Comparison of ENCODE assay signal across 14 cellular contexts in genomic region chr2:241188386-241189092, GRCh38. TPM values are rescaled to one million over a fixed set of nuclear protein-coding genes. Genes with fewer than 3 reads are reported as not detected.
DNase-seq lines count a peak whose midpoint lies in the region; ATAC-seq, FAIRE-seq and TF ChIP-seq lines count a peak whose summit lies in the region.
"Had no signal": no experiment of that assay in that cellular context is flagged by ENCODE, and none has a peak within 500 bp of the region (broad histone marks: within the 10 kb centered on the region; RNA-seq: fewer than 3 reads in every experiment).

A gene with protein sequence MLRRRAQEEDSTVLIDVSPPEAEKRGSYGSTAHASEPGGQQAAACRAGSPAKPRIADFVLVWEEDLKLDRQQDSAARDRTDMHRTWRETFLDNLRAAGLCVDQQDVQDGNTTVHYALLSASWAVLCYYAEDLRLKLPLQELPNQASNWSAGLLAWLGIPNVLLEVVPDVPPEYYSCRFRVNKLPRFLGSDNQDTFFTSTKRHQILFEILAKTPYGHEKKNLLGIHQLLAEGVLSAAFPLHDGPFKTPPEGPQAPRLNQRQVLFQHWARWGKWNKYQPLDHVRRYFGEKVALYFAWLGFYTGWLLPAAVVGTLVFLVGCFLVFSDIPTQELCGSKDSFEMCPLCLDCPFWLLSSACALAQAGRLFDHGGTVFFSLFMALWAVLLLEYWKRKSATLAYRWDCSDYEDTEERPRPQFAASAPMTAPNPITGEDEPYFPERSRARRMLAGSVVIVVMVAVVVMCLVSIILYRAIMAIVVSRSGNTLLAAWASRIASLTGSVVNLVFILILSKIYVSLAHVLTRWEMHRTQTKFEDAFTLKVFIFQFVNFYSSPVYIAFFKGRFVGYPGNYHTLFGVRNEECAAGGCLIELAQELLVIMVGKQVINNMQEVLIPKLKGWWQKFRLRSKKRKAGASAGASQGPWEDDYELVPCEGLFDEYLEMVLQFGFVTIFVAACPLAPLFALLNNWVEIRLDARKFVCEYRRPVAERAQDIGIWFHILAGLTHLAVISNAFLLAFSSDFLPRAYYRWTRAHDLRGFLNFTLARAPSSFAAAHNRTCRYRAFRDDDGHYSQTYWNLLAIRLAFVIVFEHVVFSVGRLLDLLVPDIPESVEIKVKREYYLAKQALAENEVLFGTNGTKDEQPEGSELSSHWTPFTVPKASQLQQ (plus strand): TSS chr2:241188677. CDS start chr2:241190064, 1,387 bp downstream.

- CTCF ChIA-PET in Calu3 (lab: Charles Lee): no interaction called here
- CTCF ChIA-PET in GM12878 (lab: Yijun Ruan, JAX): no interaction called here

- no peak within 1 kb of the TSS for H3K4me3 Mint-ChIP-seq in Calu3 (ENCODE audit: low read depth, unreplicated experiment)
- H3K4me3 Mint-ChIP-seq: nephron progenitor cell; stimulated activated naive CD8-positive, alpha-beta T cell treated with anti-CD3 and anti-CD28 coated beads, Interleukin-15, Interleukin-2, amounts not matched to agents 100 ng/mL and 50 ng/mL, for 24 hours had no signal

- H3K4me1 ChIP-seq in GM12878 (ENCODE audit: control insufficient read depth, insufficient read depth, low read length) (no peaks in the 10 kb centered on the region), mucosa of rectum (ENCODE audit: control insufficient read depth in 2 of 2, insufficient read depth in 2 of 2, low read length in 2 of 2) (peaks cover 5 to 6% of the 10 kb centered on the region in 2 donors)
- H3K4me1 ChIP-seq: sigmoid colon had no signal

- H3K4me3 ChIP-seq in GM12878: no peak within 1 kb of the TSS
- peak within 1 kb of the TSS; percentile 57 to 60 for H3K4me3 ChIP-seq in mucosa of rectum (ENCODE audit: low read length in 2 of 2)
- H3K4me3 ChIP-seq: sigmoid colon had no signal

- no peak within 1 kb of the TSS for H2AFZ ChIP-seq in GM12878 (ENCODE audit: control insufficient read depth, low read depth, low read length)

- no peaks in the 10 kb centered on the region for H3K4me1 Mint-ChIP-seq in Calu3 (ENCODE audit: low read depth, unreplicated experiment)

- peaks cover 54% of the 10 kb centered on the region for H3K27me3 Mint-ChIP-seq in Calu3 (ENCODE audit: unreplicated experiment)
- H3K27me3 Mint-ChIP-seq: stimulated activated naive CD8-positive, alpha-beta T cell treated with anti-CD3 and anti-CD28 coated beads, Interleukin-15, Interleukin-2, amounts not matched to agents 100 ng/mL and 50 ng/mL, for 24 hours had no signal

- H3K27ac Mint-ChIP-seq in Calu3 (ENCODE audit: unreplicated experiment): no peak within 1 kb of the TSS
- H3K27ac Mint-ChIP-seq: activated naive CD4-positive, alpha-beta T cell treated with anti-CD3 and anti-CD28 coated beads, Interleukin-2, amount 50 U/mL, for 72 hours; nephron progenitor cell; stimulated activated naive CD8-positive, alpha-beta T cell treated with anti-CD3 and anti-CD28 coated beads, Interleukin-15, Interleukin-2, amounts not matched to agents 100 ng/mL and 50 ng/mL, for 24 hours had no signal

- no peak for FAIRE-seq in GM12878 (lab: Jason Lieb, UNC)

- H3K79me2 ChIP-seq in GM12878 (ENCODE audit: control insufficient read depth, insufficient read depth, low read length): no peaks in the 10 kb centered on the region

- POLR2A ChIA-PET in GM12878 (lab: Charles Lee): no interaction called here

- H4K20me1 ChIP-seq in GM12878 (ENCODE audit: control insufficient read depth, insufficient read depth): no peaks in the 10 kb centered on the region

- intact Hi-C loops in Calu3 (cut with micrococcal nuclease; ENCODE audit: unreplicated experiment): no loop called here
- intact Hi-C loops in GM12878 (cut with micrococcal nuclease; ENCODE audit: unreplicated experiment): no loop called here

- TF ChIP-seq POLR2A in GM12878 (IDR thresholded peaks at IDR 0.05; ENCODE audit: low read depth, low read length): no peak

- 4% methylated on average over 21 of the region's 21 CpGs for WGBS in GM12878 (ENCODE audit: insufficient coverage, insufficient replicate concordance, low lambda C conversion rate, missing lambda C conversion rate)

- H3K27me3 ChIP-seq in GM12878 (replicated peaks in 1 of 2; ENCODE audit: control insufficient read depth in 2 of 2, insufficient read depth in 2 of 2, low read length in 1 of 2) (no peaks in the 10 kb centered on the region), mucosa of rectum (ENCODE audit: control insufficient read depth in 2 of 2, insufficient read depth in 2 of 2, low read length in 2 of 2) (no peaks in the 10 kb centered on the region)
- H3K27me3 ChIP-seq: sigmoid colon had no signal

- H3K36me3 Mint-ChIP-seq in Calu3 (ENCODE audit: insufficient read depth, unreplicated experiment): peaks cover 9% of the 10 kb centered on the region
- H3K36me3 Mint-ChIP-seq: activated naive CD4-positive, alpha-beta T cell treated with anti-CD3 and anti-CD28 coated beads, Interleukin-2, amount 50 U/mL, for 72 hours had no signal

- SMC1A ChIA-PET in GM12878 (lab: Charles Lee; ENCODE audit: uncharacterized antibody, unreplicated experiment): no interaction called here

- H3K36me3 ChIP-seq in GM12878 (ENCODE audit: control insufficient read depth in 2 of 2, insufficient read depth in 2 of 2, low read length in 1 of 2) (no peaks in the 10 kb centered on the region), mucosa of rectum (ENCODE audit: control insufficient read depth in 2 of 2, insufficient read depth in 2 of 2, low read length in 2 of 2) (peaks cover 0 to 1% of the 10 kb centered on the region in 2 donors)

- TF ChIP-seq EP300 in GM12878 (IDR thresholded peaks at IDR 0.05; ENCODE audit: borderline replicate concordance in 1 of 2, control insufficient read depth in 1 of 2, low read depth in 2 of 2, low read length in 2 of 2): no peak

- TF ChIP-seq CTCF in Calu3 (IDR thresholded peaks at IDR 0.05; ENCODE audit: unreplicated experiment) (no peak), GM12878 (IDR thresholded peaks at IDR 0.05 in 2 of 3, conservative IDR thresholded peaks at IDR 0.05 in 1 of 3; ENCODE audit: control insufficient read depth in 2 of 3, extremely low read depth in 1 of 3, insufficient read depth in 1 of 3, low read depth in 3 of 3, low read length in 3 of 3) (no peak)

- RAD21 ChIA-PET in GM12878 (lab: Charles Lee; ENCODE audit: unreplicated experiment): no interaction called here

- ATAC-seq in GM12878: peak; percentile 50
- no peak for ATAC-seq in GM18517 (IDR thresholded peaks at IDR 0.05; ENCODE audit: unreplicated experiment)
- ATAC-seq in GM18502 (IDR thresholded peaks at IDR 0.05; ENCODE audit: poor library complexity, unreplicated experiment): no peak

- no peak for TF ChIP-seq RAD21 in GM12878 (IDR thresholded peaks at IDR 0.05; ENCODE audit: insufficient read depth, low read depth, low read length)

- BruUV-seq in Calu3 (replicated peaks; lab: Mats Ljungman, UMichigan) (no TSS peak), GM12878 (replicated peaks; lab: Mats Ljungman, UMichigan) (no TSS peak)

- H3K27ac ChIP-seq in GM12878 (ENCODE audit: control insufficient read depth, insufficient read depth) (no peak within 1 kb of the TSS), mucosa of rectum (ENCODE audit: low read depth in 2 of 2, low read length in 2 of 2) (peak within 1 kb of the TSS; percentile 65 to 67), substantia nigra (ENCODE audit: low read depth, low read length, poor library complexity, severe bottlenecking) (no peak within 1 kb of the TSS)
- H3K27ac ChIP-seq: epithelial cell of prostate, sigmoid colon had no signal

- DNase-seq in Calu3 (peak; percentile 29), NAMALWA (ENCODE audit: low spot score) (peak; percentile 34), GM12878 (ENCODE audit: low read depth, low spot score) (no peak), substantia nigra (lab: John Stamatoyannopoulos, UW) (no peak)
- DNase-seq in activated CD4-positive, CD25-positive, alpha-beta regulatory T cell (lab: John Stamatoyannopoulos, UW): no peak
- DNase-seq: NCI-H524 treated with DMSO at 0.1 percent for 48 hours, nephron progenitor cell, sigmoid colon had no signal

- no peaks in the 10 kb centered on the region for H3K9me3 Mint-ChIP-seq in Calu3 (ENCODE audit: low read depth, unreplicated experiment)
- H3K9me3 Mint-ChIP-seq: activated naive CD4-positive, alpha-beta T cell treated with anti-CD3 and anti-CD28 coated beads, Interleukin-2, amount 50 U/mL, for 72 hours; nephron progenitor cell; stimulated activated naive CD8-positive, alpha-beta T cell treated with anti-CD3 and anti-CD28 coated beads, Interleukin-15, Interleukin-2, amounts not matched to agents 100 ng/mL and 50 ng/mL, for 24 hours had no signal

- H3K9ac ChIP-seq in GM12878 (ENCODE audit: control insufficient read depth, insufficient read depth, low read length) (no peak within 1 kb of the TSS), mucosa of rectum (ENCODE audit: low read depth in 1 of 2, low read length in 2 of 2) (peak within 1 kb of the TSS; percentile 14 to 74)

- H3K4me2 ChIP-seq in GM12878 (ENCODE audit: control insufficient read depth, insufficient read depth): 0 out of 2 replicates have a peak within 1 kb of the TSS, but pooled peaks have one; percentile 9

- H3K9me3 ChIP-seq in GM12878 (replicated peaks; ENCODE audit: control insufficient read depth, insufficient read depth, low read length) (no peaks in the 10 kb centered on the region), mucosa of rectum (ENCODE audit: control insufficient read depth in 2 of 2, low read length in 2 of 2) (no peaks in the 10 kb centered on the region)
- H3K9me3 ChIP-seq: sigmoid colon had no signal

- in situ Hi-C loops in GM12878 (cut with MboI): no loop called here

RNA-seq across cellular contexts. Expression of the gene that starts here (rescaled TPM):
- total RNA-seq in Calu3 (2022) (7.7 and 8.0 TPM in 2 replicates), GM12878 (2014; rRNA removed) (0.49 and 0.56 TPM in 2 replicates), GM12878 (2014; rRNA removed; fragmentation: Illumina TruSeq; extraction: Trizol) (0.18 and 0.22 TPM in 2 replicates), GM12878 (2021) (0.88 and 1.4 TPM in 2 replicates)
- total RNA-seq in GM12878 (2013; cell fraction: nucleolus; rRNA removed): 19.1 and 21.0 TPM in 2 replicates
- polyA plus RNA-seq in GM12878 (2011; ENCODE audit: low read depth): 0.43 TPM
- polyA plus RNA-seq in GM12878 (2011; rRNA removed) (0.56 and 1.2 TPM in 2 replicates), GM12878 (2014; fragmentation: Illumina TruSeq; extraction: Trizol) (0.24 and 0.35 TPM in 2 replicates), GM12878 (2014; fragmentation: Nextera tagmentation; extraction: Ambion mirVana) (under 1 TPM; 0.08 to 0.11 TPM), GM12878 (2014; rRNA removed) (0.47 and 1.1 TPM in 2 replicates), GM12878 (2016; fragmentation: Nextera tagmentation; extraction: Ambion mirVana) (under 1 TPM; 0.40 to 0.50 TPM)
- 1.5 TPM in 2 replicates for polyA plus RNA-seq in GM12878 (2011; cell fraction: cytosol; rRNA removed)
- 8.0 TPM in 2 replicates for polyA plus RNA-seq in GM12878 (2011; cell fraction: nucleus; rRNA removed)
- polyA plus RNA-seq in GM12878 (2012): 1.8 TPM in 2 replicates
- polyA minus RNA-seq in GM12878 (2011; rRNA and poly(A)+ RNA removed): 2.7 and 3.9 TPM in 2 replicates
- 1.0 and 1.6 TPM in 2 replicates for polyA minus RNA-seq in GM12878 (2011; cell fraction: cytosol; rRNA and poly(A)+ RNA removed)
- polyA minus RNA-seq in GM12878 (2011; cell fraction: nucleus; rRNA and poly(A)+ RNA removed): 3.6 and 5.7 TPM in 2 replicates

Comparison
In these comparisons a context has a peak if more than half of its experiments do, and no peak if none do; other contexts are left out.
1. DNase-seq: peak in Calu3 (single experiment) and NAMALWA (single experiment); none in GM12878 (single experiment), substantia nigra (0 of 49) and activated CD4-positive, CD25-positive, alpha-beta regulatory T cell (0 of 4).
2. H3K27ac ChIP-seq: peak in mucosa of rectum (2 of 2); none in GM12878 (single experiment) and substantia nigra (single experiment).